18 cellular contexts compared by ENCODE assay signal in genomic region chr1:109235137-109235536, GRCh38.
"Had no signal": no experiment of that assay in that cellular context is flagged by ENCODE, and none has a peak within 500 bp of the region (broad histone marks: within the 10 kb centered on the region; RNA-seq: fewer than 3 reads in every experiment).

No MANE protein-coding gene starts in this region.

- H3K9me3 Mint-ChIP-seq: activated CD4-positive, alpha-beta T cell treated with anti-CD3 and anti-CD28 coated beads, Interleukin-2, amount 10 ng/mL, durations not matched to agents 7 days and 5 days; brain; nephron progenitor cell had no signal

- DNase-seq: activated CD4-positive, alpha-beta T cell treated with anti-CD3 and anti-CD28 coated beads, Interleukin-2, amount 10 ng/mL, durations not matched to agents 7 days and 5 days; activated gamma-delta T cell; central memory CD4-positive, alpha-beta T cell; colonic mucosa; foreskin keratinocyte; hypothalamus; lower lobe of right lung; nephron progenitor cell; occipital lobe; retina; stimulated activated CD4-positive, alpha-beta T cell treated with anti-CD3 and anti-CD28 coated beads, Interleukin-12 subunit alpha, Interleukin-12 subunit beta, amount 100 ng/mL, for 4 hours; stimulated activated CD4-positive, alpha-beta T cell treated with anti-CD3 and anti-CD28 coated beads, Interleukin-1b, Interleukin-23, amount 100 ng/mL, for 48 hours; stimulated activated CD8-positive, alpha-beta memory T cell treated with anti-CD3 and anti-CD28 coated beads, Interleukin-4, amount 100 ng/mL, for 48 hours; stimulated activated naive CD8-positive, alpha-beta T cell treated with anti-CD3 and anti-CD28 coated beads, Interleukin-15, Interleukin-2, amounts not matched to agents 100 U/mL and 50 U/mL, for 24 hours; uterus had no signal

- H3K27ac ChIP-seq: colonic mucosa, foreskin keratinocyte, lower lobe of right lung, tibial nerve, uterus had no signal

- ATAC-seq: foreskin keratinocyte; lower lobe of right lung; stimulated activated naive CD8-positive, alpha-beta T cell treated with anti-CD3 and anti-CD28 coated beads, Interleukin-15, Interleukin-2, amounts not matched to agents 100 U/mL and 50 U/mL, for 24 hours had no signal

- H3K4me3 Mint-ChIP-seq: activated CD4-positive, alpha-beta T cell treated with anti-CD3 and anti-CD28 coated beads, Interleukin-2, amount 10 ng/mL, durations not matched to agents 7 days and 5 days; activated naive CD8-positive, alpha-beta T cell; brain; nephron progenitor cell had no signal

- H3K27me3 Mint-ChIP-seq: activated CD4-positive, alpha-beta T cell treated with anti-CD3 and anti-CD28 coated beads, Interleukin-2, amount 10 ng/mL, durations not matched to agents 7 days and 5 days; activated naive CD8-positive, alpha-beta T cell had no signal

- H3K27ac Mint-ChIP-seq: activated CD4-positive, alpha-beta T cell treated with anti-CD3 and anti-CD28 coated beads, Interleukin-2, amount 10 ng/mL, durations not matched to agents 7 days and 5 days; nephron progenitor cell had no signal
